ENCODE assay signal across 7 cellular contexts in the genomic region with DNA sequence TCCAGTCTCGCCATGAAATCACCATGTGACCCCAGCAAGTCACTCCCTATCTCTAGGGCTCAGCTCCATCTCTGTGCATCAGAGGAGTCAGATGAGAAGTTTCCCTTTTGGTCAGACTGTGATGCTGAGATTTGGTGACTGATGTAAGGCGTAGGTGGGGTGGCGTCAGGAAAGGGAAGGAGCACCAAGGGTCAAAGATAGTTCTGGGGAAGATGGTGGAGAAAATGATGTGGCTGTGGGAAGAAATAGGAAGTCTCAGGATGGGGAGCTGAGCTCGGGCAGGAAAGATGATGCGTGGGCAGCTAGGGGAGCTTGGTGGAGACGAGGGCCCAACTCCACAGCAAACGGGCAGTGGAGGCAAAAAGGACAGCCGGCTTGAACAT.
DNase-seq lines count a peak whose midpoint lies in the region; ATAC-seq, FAIRE-seq and TF ChIP-seq lines count a peak whose summit lies in the region.
"Not testable (repeated sequence)": the region's sequence is repeated elsewhere in the genome, so short reads cannot be mapped to it uniquely, and the experiment has no call there.

No MANE protein-coding gene starts in this region.

- H3K9me3 Mint-ChIP-seq in activated CD4-positive, alpha-beta T cell treated with anti-CD3 and anti-CD28 coated beads for 36 hours (ENCODE audit: low read depth); activated T-helper 17 cell treated with anti-CD3 and anti-CD28 coated beads, Interleukin-2, amount 50 U/mL, for 72 hours; stimulated activated naive CD8-positive, alpha-beta T cell treated with anti-CD3 and anti-CD28 coated beads, Interleukin-15, Interleukin-2, amounts not matched to agents 100 ng/mL and 50 ng/mL, for 24 hours: not testable (repeated sequence)

- not testable (repeated sequence) for H3K27me3 ChIP-seq in bronchial epithelial cell (ENCODE audit: control insufficient read depth, insufficient read depth, low read length); left lung; skeletal muscle tissue (ENCODE audit: control insufficient read depth in 3 of 3, insufficient read depth in 3 of 3, low read length in 3 of 3)

- H3K27ac ChIP-seq in left lung, result not testable (repeated sequence)
- H3K27ac ChIP-seq in skeletal muscle tissue (ENCODE audit: low read depth, low read length), result peak overlapping the region; percentile 44

- not testable (repeated sequence) for H3K36me3 Mint-ChIP-seq in activated CD4-positive, alpha-beta T cell treated with anti-CD3 and anti-CD28 coated beads for 36 hours (ENCODE audit: low read depth); activated T-helper 17 cell treated with anti-CD3 and anti-CD28 coated beads, Interleukin-2, amount 50 U/mL, for 72 hours (ENCODE audit: low read depth); stimulated activated naive CD8-positive, alpha-beta T cell treated with anti-CD3 and anti-CD28 coated beads, Interleukin-15, Interleukin-2, amounts not matched to agents 100 ng/mL and 50 ng/mL, for 24 hours (ENCODE audit: low read depth)

- intact Hi-C loops in activated CD4-positive, alpha-beta T cell treated with anti-CD3 and anti-CD28 coated beads for 36 hours (cut with DNase I, micrococcal nuclease); left lung (cut with DNase I): not testable (repeated sequence)

- not testable (repeated sequence) for TF ChIP-seq CTCF in bronchial epithelial cell (IDR thresholded peaks at IDR 0.05; ENCODE audit: insufficient read depth, low read length, severe bottlenecking); left lung (IDR thresholded peaks at IDR 0.05)

- not testable (repeated sequence) for H3K9me3 ChIP-seq in left lung; skeletal muscle tissue (ENCODE audit: control insufficient read depth in 3 of 3, low read length in 3 of 3)

- DNase-seq in KBM-7, result peak; percentile 58
- DNase-seq in activated CD4-positive, alpha-beta T cell treated with anti-CD3 and anti-CD28 coated beads for 36 hours, result peak; percentile 66
- not testable (repeated sequence) for DNase-seq in bronchial epithelial cell (ENCODE audit: low read depth); left lung

- H3K9ac ChIP-seq in skeletal muscle tissue (ENCODE audit: low read depth in 1 of 3, low read length in 3 of 3), result not testable (repeated sequence)

- not testable (repeated sequence) for H3K4me1 ChIP-seq in left lung
- peaks cover 11 to 24% (median 12%) of the 10 kb centered on the region in 3 donors for H3K4me1 ChIP-seq in skeletal muscle tissue (ENCODE audit: control insufficient read depth in 3 of 3, insufficient read depth in 3 of 3, low read length in 3 of 3)

- not testable (repeated sequence) for H3K36me3 ChIP-seq in bronchial epithelial cell (ENCODE audit: control insufficient read depth, insufficient read depth, low read length); left lung; skeletal muscle tissue (ENCODE audit: control insufficient read depth in 3 of 3, insufficient read depth in 3 of 3, low read length in 3 of 3)

- ATAC-seq in activated CD4-positive, alpha-beta T cell treated with anti-CD3 and anti-CD28 coated beads for 36 hours, result peak; percentile 90
- peak; percentile 84 for ATAC-seq in activated T-helper 17 cell treated with anti-CD3 and anti-CD28 coated beads, Interleukin-2, amount 50 U/mL, for 72 hours (replicated peaks)
- ATAC-seq in left lung, result peak; percentile 11

- H3K4me1 Mint-ChIP-seq in activated CD4-positive, alpha-beta T cell treated with anti-CD3 and anti-CD28 coated beads for 36 hours, result peaks cover 14% of the 10 kb centered on the region
- H3K4me1 Mint-ChIP-seq in activated T-helper 17 cell treated with anti-CD3 and anti-CD28 coated beads, Interleukin-2, amount 50 U/mL, for 72 hours, result not testable (repeated sequence)
- peaks cover 28% of the 10 kb centered on the region for H3K4me1 Mint-ChIP-seq in stimulated activated naive CD8-positive, alpha-beta T cell treated with anti-CD3 and anti-CD28 coated beads, Interleukin-15, Interleukin-2, amounts not matched to agents 100 ng/mL and 50 ng/mL, for 24 hours (ENCODE audit: low read depth)

- CTCF ChIA-PET in activated CD4-positive, alpha-beta T cell treated with anti-CD3 and anti-CD28 coated beads for 36 hours (lab: Charles Lee), result interaction anchor here (1.5 kb wide), 1 partner anchor 9 kb away, joined by 4 read pairs; no protein-coding TSS in a partner anchor

- FAIRE-seq in bronchial epithelial cell (lab: Jason Lieb, UNC), result peak; percentile 40

- peak overlapping the region; percentile 85 for H3K27ac Mint-ChIP-seq in activated CD4-positive, alpha-beta T cell treated with anti-CD3 and anti-CD28 coated beads for 36 hours
- H3K27ac Mint-ChIP-seq in activated T-helper 17 cell treated with anti-CD3 and anti-CD28 coated beads, Interleukin-2, amount 50 U/mL, for 72 hours, result peak overlapping the region; percentile 48
- H3K27ac Mint-ChIP-seq in stimulated activated naive CD8-positive, alpha-beta T cell treated with anti-CD3 and anti-CD28 coated beads, Interleukin-15, Interleukin-2, amounts not matched to agents 100 ng/mL and 50 ng/mL, for 24 hours, result peak overlapping the region; percentile 16

- in situ Hi-C loops in KBM-7 (cut with MboI; ENCODE audit: low pct_unique_long_range_greater_than_20kb, low sequenced_read_pairs), result not testable (repeated sequence)

- POLR2A ChIA-PET in activated CD4-positive, alpha-beta T cell treated with anti-CD3 and anti-CD28 coated beads for 36 hours (lab: Charles Lee), result not testable (repeated sequence)

- H3K4me3 ChIP-seq in bronchial epithelial cell (ENCODE audit: low read depth, low read length); left lung; skeletal muscle tissue (ENCODE audit: low read length in 3 of 3): not testable (repeated sequence)

- not testable (repeated sequence) for H3K4me3 Mint-ChIP-seq in activated CD4-positive, alpha-beta T cell treated with anti-CD3 and anti-CD28 coated beads for 36 hours; activated T-helper 17 cell treated with anti-CD3 and anti-CD28 coated beads, Interleukin-2, amount 50 U/mL, for 72 hours; stimulated activated naive CD8-positive, alpha-beta T cell treated with anti-CD3 and anti-CD28 coated beads, Interleukin-15, Interleukin-2, amounts not matched to agents 100 ng/mL and 50 ng/mL, for 24 hours

- not testable (repeated sequence) for H3K27me3 Mint-ChIP-seq in activated CD4-positive, alpha-beta T cell treated with anti-CD3 and anti-CD28 coated beads for 36 hours; activated T-helper 17 cell treated with anti-CD3 and anti-CD28 coated beads, Interleukin-2, amount 50 U/mL, for 72 hours; stimulated activated naive CD8-positive, alpha-beta T cell treated with anti-CD3 and anti-CD28 coated beads, Interleukin-15, Interleukin-2, amounts not matched to agents 100 ng/mL and 50 ng/mL, for 24 hours

Comparison
In these comparisons a context has a peak if more than half of its experiments do, and no peak if none do; other contexts are left out.
1. ATAC-seq: peak in every context shown above with its lines; median percentile 90 in activated CD4-positive, alpha-beta T cell treated with anti-CD3 and anti-CD28 coated beads for 36 hours; 84 in activated T-helper 17 cell treated with anti-CD3 and anti-CD28 coated beads, Interleukin-2, amount 50 U/mL, for 72 hours; 11 in left lung.
2. H3K27ac Mint-ChIP-seq: peak in every context shown above with its lines; median percentile 85 in activated CD4-positive, alpha-beta T cell treated with anti-CD3 and anti-CD28 coated beads for 36 hours; 48 in activated T-helper 17 cell treated with anti-CD3 and anti-CD28 coated beads, Interleukin-2, amount 50 U/mL, for 72 hours; 16 in stimulated activated naive CD8-positive, alpha-beta T cell treated with anti-CD3 and anti-CD28 coated beads, Interleukin-15, Interleukin-2, amounts not matched to agents 100 ng/mL and 50 ng/mL, for 24 hours.